In genomic region chr15:63006032-63006878, GRCh38 we compare ENCODE assay signal across 1 cellular context.
TF ChIP-seq lines count a peak whose summit lies in the region.

No MANE protein-coding gene starts in this region.

TF ChIP-seq in IMR-90, 13 proteins besides CTCF, POLR2A, EP300 and RAD21:
- TF ChIP-seq RFX5 (IDR thresholded peaks at IDR 0.05; ENCODE audit: low read depth, low read length) (no peak), MAFK (IDR thresholded peaks at IDR 0.05; ENCODE audit: low read depth, low read length) (no peak), CEBPB (IDR thresholded peaks at IDR 0.05; ENCODE audit: low read depth, low read length) (no peak), NFE2L2 (IDR thresholded peaks at IDR 0.05; ENCODE audit: low read depth, low read length) (no peak), MAZ (IDR thresholded peaks at IDR 0.05; ENCODE audit: borderline replicate concordance, low read depth, low read length) (no peak), BHLHE40 (IDR thresholded peaks at IDR 0.05; ENCODE audit: low read depth, low read length) (no peak), SMC3 (IDR thresholded peaks at IDR 0.05; ENCODE audit: low read depth, low read length) (no peak), FOS (IDR thresholded peaks at IDR 0.05; ENCODE audit: low read depth, low read length) (no peak), ELK1 (IDR thresholded peaks at IDR 0.05; ENCODE audit: borderline replicate concordance, low read depth, low read length) (no peak), RCOR1 (IDR thresholded peaks at IDR 0.05; ENCODE audit: insufficient replicate concordance, low read length) (no peak), MXI1 (IDR thresholded peaks at IDR 0.05; ENCODE audit: borderline replicate concordance, low read depth, low read length) (no peak), USF2 (IDR thresholded peaks at IDR 0.05; ENCODE audit: low read depth, low read length) (no peak), CHD1 (IDR thresholded peaks at IDR 0.05; ENCODE audit: low read depth, low read length) (no peak)
